In genomic region chr14:64636208-64636979, GRCh38 we compare ENCODE assay signal across 9 cellular contexts.
DNase-seq lines count a peak whose midpoint lies in the region; TF ChIP-seq lines count a peak whose summit lies in the region.
"Had no signal": no experiment of that assay in that cellular context is flagged by ENCODE, and none has a peak within 500 bp of the region (broad histone marks: within the 10 kb centered on the region; RNA-seq: fewer than 3 reads in every experiment).

No MANE protein-coding gene starts in this region.

- peak overlapping the region; percentile 31; the same call in 1 of the 2 replicates for H2AFZ ChIP-seq in OCI-LY1 (ENCODE audit: low read length)

- H3F3A ChIP-seq in OCI-LY1 (ENCODE audit: insufficient read depth, low read length): no peaks in the 10 kb centered on the region

- H3K36me3 ChIP-seq in OCI-LY1 (ENCODE audit: insufficient read depth, low read length): no peaks in the 10 kb centered on the region
- H3K36me3 ChIP-seq: BLaER1 treated with 17β-estradiol and CSF1 and Interleukin-3, amounts not matched to agents 10 nM and 100 nM had no signal

- TF ChIP-seq CTCF in OCI-LY1 (IDR thresholded peaks at IDR 0.05; ENCODE audit: low read length): peak; percentile 83

- no peak overlapping the region for H3K4me3 ChIP-seq in OCI-LY1 (ENCODE audit: low read depth, low read length, poor library complexity, severe bottlenecking)
- H3K4me3 ChIP-seq: BLaER1 treated with 17β-estradiol and CSF1 and Interleukin-3, amounts not matched to agents 10 nM and 100 nM had no signal

- no peaks in the 10 kb centered on the region for H3K9me2 ChIP-seq in OCI-LY1 (ENCODE audit: low read depth, low read length)

- H3K27ac ChIP-seq in OCI-LY1 (ENCODE audit: low read depth, low read length, poor library complexity, severe bottlenecking): no peak overlapping the region
- H3K27ac ChIP-seq: BLaER1 treated with 17β-estradiol and CSF1 and Interleukin-3, amounts not matched to agents 10 nM and 100 nM had no signal

- H3K4me1 ChIP-seq in OCI-LY1 (ENCODE audit: insufficient read depth, low read length, severe bottlenecking): peaks cover 20% of the 10 kb centered on the region

- H3K4me2 ChIP-seq in OCI-LY1 (ENCODE audit: low read length): 0 out of 2 replicates have a peak overlapping the region, but pooled peaks have one; percentile 5

- H3K9me3 ChIP-seq in OCI-LY1 (ENCODE audit: low read length): no peaks in the 10 kb centered on the region

- TF ChIP-seq POLR2A in erythroblast (IDR thresholded peaks at IDR 0.05; ENCODE audit: low read length): no peak

- H3K79me2 ChIP-seq in OCI-LY1 (ENCODE audit: insufficient read depth, low read length): no peaks in the 10 kb centered on the region

- DNase-seq in NCI-H1105 treated with DMSO at 0.1 percent for 48 hours (lab: John Stamatoyannopoulos, UW): peak; percentile 13
- no peak for DNase-seq in NCI-H1105 (lab: John Stamatoyannopoulos, UW)
- peak; percentile 70 for DNase-seq in HT1080 (ENCODE audit: low read depth)
- peak; percentile 59 for DNase-seq in activated T-cell treated with anti-CD3 and anti-CD28 coated beads for 1 hour (ENCODE audit: low read depth)
- DNase-seq in erythroblast (lab: John Stamatoyannopoulos, UW): peak; percentile 78 to 81
- DNase-seq in myocyte (ENCODE audit: low read depth): peak; percentile 69
- peak; percentile 36 to 40 for DNase-seq in stimulated activated CD8-positive, alpha-beta memory T cell treated with anti-CD3 and anti-CD28 coated beads, Interleukin-7, amount 100 ng/mL, for 4 hours (ENCODE audit: low read depth in 2 of 2)

- no peak overlapping the region for H3K9ac ChIP-seq in OCI-LY1 (ENCODE audit: low read length)
- H3K9ac ChIP-seq: BLaER1 treated with 17β-estradiol and CSF1 and Interleukin-3, amounts not matched to agents 10 nM and 100 nM had no signal

- peaks cover 6% of the 10 kb centered on the region; the same call in 1 of the 2 replicates for H3K27me3 ChIP-seq in OCI-LY1 (ENCODE audit: insufficient read depth, low read length)
- H3K27me3 ChIP-seq: BLaER1 treated with 17β-estradiol and CSF1 and Interleukin-3, amounts not matched to agents 10 nM and 100 nM had no signal

- H4K20me1 ChIP-seq in OCI-LY1 (ENCODE audit: insufficient read depth, low read length): no peaks in the 10 kb centered on the region
- H4K20me1 ChIP-seq: BLaER1 treated with 17β-estradiol and CSF1 and Interleukin-3, amounts not matched to agents 10 nM and 100 nM had no signal
